In the genomic region with DNA sequence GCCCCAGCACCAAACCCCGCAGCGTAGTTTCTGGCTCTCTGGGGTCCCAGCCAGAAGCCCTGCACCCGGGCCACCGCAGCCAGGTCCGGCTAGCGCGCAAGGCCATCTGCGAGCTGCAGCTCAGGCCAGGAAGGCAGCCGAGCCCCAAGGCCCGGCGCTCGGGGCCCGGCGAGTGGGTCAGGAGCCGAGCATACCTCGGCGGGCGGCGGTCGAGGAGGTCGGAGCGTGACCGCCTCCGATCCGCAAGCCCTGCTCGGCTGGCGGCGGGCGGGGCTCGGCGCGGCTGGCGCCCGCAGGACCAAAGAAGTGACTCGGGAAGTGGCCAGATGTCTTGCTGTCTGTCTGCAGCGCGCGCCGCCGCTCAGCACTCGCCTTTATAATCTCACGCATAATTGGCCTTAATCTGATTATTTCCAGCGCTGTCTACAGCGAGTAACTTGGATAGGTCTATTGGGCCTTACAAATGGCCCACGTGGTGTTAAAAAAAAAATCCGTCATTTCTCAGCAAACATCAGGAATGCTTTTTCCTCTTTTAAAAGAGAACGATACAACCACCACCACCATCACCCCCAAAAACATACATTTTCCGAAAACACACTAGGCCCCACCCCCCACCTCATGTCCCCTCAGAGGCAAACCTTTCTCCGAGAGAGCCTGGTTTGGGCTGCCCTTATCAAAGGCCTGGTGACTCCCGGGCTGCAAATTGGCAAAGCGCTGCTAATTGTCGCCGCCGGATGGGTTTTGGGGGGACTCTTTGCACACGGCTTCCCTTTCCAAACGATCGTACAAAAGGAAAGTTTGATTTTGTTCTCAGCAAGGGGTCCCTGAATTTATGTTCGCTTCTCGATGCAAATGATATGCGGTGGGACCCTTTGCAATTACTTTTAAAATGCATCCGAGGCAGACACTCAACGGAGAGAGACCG, we compare ENCODE assay signal across 1 cellular context.
TF ChIP-seq lines count a peak whose summit lies in the region.

A gene (minus strand): TSS at position 349 of the 925 bp plus-strand sequence. CDS start 649 bp downstream, outside the sequence.

TF ChIP-seq in GM12878, 131 proteins besides CTCF, POLR2A, EP300 and RAD21:
- TF ChIP-seq, protein P1, sequence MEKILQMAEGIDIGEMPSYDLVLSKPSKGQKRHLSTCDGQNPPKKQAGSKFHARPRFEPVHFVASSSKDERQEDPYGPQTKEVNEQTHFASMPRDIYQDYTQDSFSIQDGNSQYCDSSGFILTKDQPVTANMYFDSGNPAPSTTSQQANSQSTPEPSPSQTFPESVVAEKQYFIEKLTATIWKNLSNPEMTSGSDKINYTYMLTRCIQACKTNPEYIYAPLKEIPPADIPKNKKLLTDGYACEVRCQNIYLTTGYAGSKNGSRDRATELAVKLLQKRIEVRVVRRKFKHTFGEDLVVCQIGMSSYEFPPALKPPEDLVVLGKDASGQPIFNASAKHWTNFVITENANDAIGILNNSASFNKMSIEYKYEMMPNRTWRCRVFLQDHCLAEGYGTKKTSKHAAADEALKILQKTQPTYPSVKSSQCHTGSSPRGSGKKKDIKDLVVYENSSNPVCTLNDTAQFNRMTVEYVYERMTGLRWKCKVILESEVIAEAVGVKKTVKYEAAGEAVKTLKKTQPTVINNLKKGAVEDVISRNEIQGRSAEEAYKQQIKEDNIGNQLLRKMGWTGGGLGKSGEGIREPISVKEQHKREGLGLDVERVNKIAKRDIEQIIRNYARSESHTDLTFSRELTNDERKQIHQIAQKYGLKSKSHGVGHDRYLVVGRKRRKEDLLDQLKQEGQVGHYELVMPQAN (conservative IDR thresholded peaks at IDR 0.05): no peak
- no peak for TF ChIP-seq NFYA (IDR thresholded peaks at IDR 0.05; ENCODE audit: borderline replicate concordance, low read depth, low read length)
- TF ChIP-seq TCF12 (IDR thresholded peaks at IDR 0.05; ENCODE audit: low read depth, low read length): no peak
- no peak for TF ChIP-seq RFX5 (IDR thresholded peaks at IDR 0.05; ENCODE audit: low read depth, low read length)
- TF ChIP-seq SMC3 (IDR thresholded peaks at IDR 0.05; ENCODE audit: borderline replicate concordance, low read length): no peak
- TF ChIP-seq, protein P2, sequence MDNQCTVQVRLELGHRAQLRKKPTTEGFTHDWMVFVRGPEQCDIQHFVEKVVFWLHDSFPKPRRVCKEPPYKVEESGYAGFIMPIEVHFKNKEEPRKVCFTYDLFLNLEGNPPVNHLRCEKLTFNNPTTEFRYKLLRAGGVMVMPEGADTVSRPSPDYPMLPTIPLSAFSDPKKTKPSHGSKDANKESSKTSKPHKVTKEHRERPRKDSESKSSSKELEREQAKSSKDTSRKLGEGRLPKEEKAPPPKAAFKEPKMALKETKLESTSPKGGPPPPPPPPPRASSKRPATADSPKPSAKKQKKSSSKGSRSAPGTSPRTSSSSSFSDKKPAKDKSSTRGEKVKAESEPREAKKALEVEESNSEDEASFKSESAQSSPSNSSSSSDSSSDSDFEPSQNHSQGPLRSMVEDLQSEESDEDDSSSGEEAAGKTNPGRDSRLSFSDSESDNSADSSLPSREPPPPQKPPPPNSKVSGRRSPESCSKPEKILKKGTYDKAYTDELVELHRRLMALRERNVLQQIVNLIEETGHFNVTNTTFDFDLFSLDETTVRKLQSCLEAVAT (IDR thresholded peaks at IDR 0.05): no peak
